ENCODE assay signal across 17 cellular contexts in genomic region chrX:48278958-48279357, GRCh38. TPM values are rescaled to one million over a fixed set of nuclear protein-coding genes. Genes with fewer than 3 reads are reported as not detected.
DNase-seq lines count a peak whose midpoint lies in the region; ATAC-seq and TF ChIP-seq lines count a peak whose summit lies in the region.
"Had no signal": no experiment of that assay in that cellular context is flagged by ENCODE, and none has a peak within 500 bp of the region (broad histone marks: within the 10 kb centered on the region; RNA-seq: fewer than 3 reads in every experiment).

No MANE protein-coding gene starts in this region.

- H3K27ac ChIP-seq in HCT116 (ENCODE audit: low read depth, low read length) = no peak overlapping the region
- H3K27ac ChIP-seq in mesendoderm (ENCODE audit: low read depth, low read length) = no peak overlapping the region
- H3K27ac ChIP-seq in brain microvascular endothelial cell = no peak overlapping the region
- H3K27ac ChIP-seq: breast epithelium, PC-9, transverse colon had no signal

- H3K18ac ChIP-seq in mesendoderm (ENCODE audit: low read length) = no peak overlapping the region

- no peak overlapping the region for H4K5ac ChIP-seq in mesendoderm (ENCODE audit: low read length)

- H3K4me1 ChIP-seq in HCT116 (ENCODE audit: control insufficient read depth in 1 of 2, insufficient read depth in 2 of 2, low read length in 2 of 2) (no peaks in the 10 kb centered on the region), mesendoderm (ENCODE audit: control insufficient read depth, low read depth, low read length) (no peaks in the 10 kb centered on the region)
- H3K4me1 ChIP-seq: breast epithelium, transverse colon had no signal

- no peak overlapping the region for H2BK5ac ChIP-seq in mesendoderm (ENCODE audit: low read length)

- no peaks in the 10 kb centered on the region for H4K20me1 ChIP-seq in HCT116 (ENCODE audit: insufficient read depth)

- H3K4me2 ChIP-seq in HCT116 (ENCODE audit: low read length) = no peak overlapping the region
- no peak overlapping the region for H3K4me2 ChIP-seq in mesendoderm (ENCODE audit: low read length)
- H3K4me2 ChIP-seq: PC-9 had no signal

- POLR2A ChIA-PET in HCT116 (lab: Charles Lee) = no interaction called here

- H3K27me3 ChIP-seq in HCT116 (ENCODE audit: insufficient read depth, low read length) (no peaks in the 10 kb centered on the region), mesendoderm (ENCODE audit: insufficient read depth, low read length, poor library complexity) (no peaks in the 10 kb centered on the region), brain microvascular endothelial cell (replicated peaks) (no peaks in the 10 kb centered on the region)
- H3K27me3 ChIP-seq: transverse colon had no signal

- no peaks in the 10 kb centered on the region for H3K9me2 ChIP-seq in HCT116 (ENCODE audit: insufficient read depth)

- intact Hi-C loops in HCT116 (cut with micrococcal nuclease) = no loop called here

- no TSS peak for BruUV-seq in HCT116 (replicated peaks; lab: Mats Ljungman, UMichigan)

- H3K9me3 ChIP-seq in HCT116 (ENCODE audit: control insufficient read depth in 1 of 2, insufficient read depth in 1 of 2, low read depth in 1 of 2, low read length in 2 of 2) = no peaks in the 10 kb centered on the region
- H3K9me3 ChIP-seq: breast epithelium, transverse colon had no signal

- no peak overlapping the region for H2AFZ ChIP-seq in HCT116 (ENCODE audit: low read depth, low read length, poor library complexity, severe bottlenecking)
- H2AFZ ChIP-seq: PC-9 had no signal

- in situ Hi-C loops in SK-MEL-5 (cut with HindIII; ENCODE audit: low pct_unique_long_range_greater_than_20kb, low sequenced_read_pairs) (no loop called here), brain microvascular endothelial cell (cut with HindIII; ENCODE audit: low pct_ligation_motif_present, low sequenced_read_pairs) (no loop called here)

- no peak for TF ChIP-seq RAD21 in HCT116 (IDR thresholded peaks at IDR 0.05; ENCODE audit: low read depth)

- no peaks in the 10 kb centered on the region for H3K79me1 ChIP-seq in mesendoderm (ENCODE audit: low read length)

- TF ChIP-seq CTCF in HCT116 (IDR thresholded peaks at IDR 0.05 in 2 of 3, conservative IDR thresholded peaks at IDR 0.05 in 1 of 3; ENCODE audit: borderline replicate concordance in 1 of 3, insufficient read depth in 1 of 3, low read depth in 2 of 3, low read length in 2 of 3) (no peak), brain microvascular endothelial cell (IDR thresholded peaks at IDR 0.05; ENCODE audit: low read depth, low read length, missing control alignments) (no peak)

- H3K4me3 ChIP-seq in HCT116 (replicated peaks in 1 of 2; ENCODE audit: low read depth in 1 of 2, low read length in 2 of 2) (no peak overlapping the region), mesendoderm (ENCODE audit: low read length) (no peak overlapping the region), brain microvascular endothelial cell (ENCODE audit: low read depth, low read length) (no peak overlapping the region)
- H3K4me3 ChIP-seq: lung, PC-9, transverse colon had no signal

- WGBS in mesendoderm (ENCODE audit: extremely low coverage, insufficient coverage, low lambda C conversion rate) = no CpG with 5 or more reads among the region's 9 CpGs

- no peak overlapping the region for H3K4ac ChIP-seq in mesendoderm (ENCODE audit: low read depth, low read length)

- H3K56ac ChIP-seq in mesendoderm (ENCODE audit: low read length) = no peak overlapping the region

- TF ChIP-seq POLR2A in HCT116 (IDR thresholded peaks at IDR 0.05; ENCODE audit: borderline replicate concordance, extremely low read depth, insufficient read depth, insufficient read length) = no peak

- H3K23ac ChIP-seq in mesendoderm (ENCODE audit: low read length) = no peak overlapping the region

- H2AK5ac ChIP-seq in mesendoderm (ENCODE audit: low read length) = no peak overlapping the region

- RAD21 ChIA-PET in HCT116 (lab: Charles Lee; ENCODE audit: low non-redundant PET in 1 of 2, low total read pairs in 2 of 2, uncharacterized antibody in 2 of 2, unreplicated experiment in 2 of 2) = no interaction called here

- no peaks in the 10 kb centered on the region for H3K79me2 ChIP-seq in HCT116 (ENCODE audit: insufficient read depth, low read length)
- H3K79me2 ChIP-seq in mesendoderm (ENCODE audit: control insufficient read depth, insufficient read depth, low read length) = no peaks in the 10 kb centered on the region

- no peak overlapping the region for H4K8ac ChIP-seq in mesendoderm (ENCODE audit: low read depth, low read length)

- no peak for ATAC-seq in HCT116

- H3K9ac ChIP-seq in HCT116 (ENCODE audit: low read length) (no peak overlapping the region), mesendoderm (ENCODE audit: low read length) (no peak overlapping the region)

- CTCF ChIA-PET in HCT116 (lab: Charles Lee) = no interaction called here

- DNase-seq in NCI-H1417 (lab: John Stamatoyannopoulos, UW) (peak in 2 of 3 experiments; percentile 1 to 15), NCI-H1417 treated with DMSO at 0.1 percent for 48 hours (lab: John Stamatoyannopoulos, UW) (no peak), HCT116 (ENCODE audit: low read depth, low spot score) (peak; percentile 4), SK-MEL-5 (ENCODE audit: low read depth, low spot score) (peak; percentile 37), mesendoderm (peak; percentile 13), NCI-H526 treated with DMSO at 0.1 percent for 48 hours (lab: John Stamatoyannopoulos, UW) (no peak), brain microvascular endothelial cell (no peak), globus pallidus (ENCODE audit: low spot score) (no peak)
- DNase-seq: 8988T, hippocampal formation, NCI-H2081, PC-9, transverse colon had no signal

- H2BK15ac ChIP-seq in mesendoderm (replicated peaks; ENCODE audit: low read depth) = no peak overlapping the region

- H3K36me3 ChIP-seq in HCT116 (ENCODE audit: control insufficient read depth in 1 of 2, insufficient read depth in 2 of 2, low read length in 2 of 2) (no peaks in the 10 kb centered on the region), mesendoderm (ENCODE audit: control insufficient read depth, insufficient read depth, low read length) (no peaks in the 10 kb centered on the region), brain microvascular endothelial cell (replicated peaks) (no peaks in the 10 kb centered on the region)
- H3K36me3 ChIP-seq: breast epithelium, transverse colon had no signal

- H2BK120ac ChIP-seq in mesendoderm (ENCODE audit: low read depth, low read length) = no peak overlapping the region

TF ChIP-seq in HCT116, 20 proteins besides CTCF, POLR2A, EP300 and RAD21:
- TF ChIP-seq CEBPB (IDR thresholded peaks at IDR 0.05; ENCODE audit: low read depth) (peak; percentile 32; the same call in 1 of the 2 replicates), POLR2AphosphoS5 (IDR thresholded peaks at IDR 0.05; ENCODE audit: low read depth, low read length) (no peak)

RNA-seq across cellular contexts. Expression of gene SSX1, which starts 23.8 kb away (rescaled TPM):
- total RNA-seq in HCT116 (2021; ENCODE audit: unreplicated experiment) = not detected
- 0.04 and 0.05 TPM in 2 replicates for polyA plus RNA-seq in HCT116 (2012)
- total RNA-seq in SK-MEL-5 (2014; rRNA removed; shearing (Covaris generic)) = 0.93 and 1.0 TPM in 2 replicates
- polyA plus RNA-seq in SK-MEL-5 (2015; cell fraction: cytosol; rRNA removed) = 1.3 and 1.8 TPM in 2 replicates
- polyA plus RNA-seq in SK-MEL-5 (2015; cell fraction: nucleus; rRNA removed) = 0.15 and 0.23 TPM in 2 replicates
- polyA plus RNA-seq in mesendoderm (2013, experiment 1 of 2) = 0.06 TPM
- 0.07 TPM for polyA plus RNA-seq in mesendoderm (2013, experiment 2 of 2)
- total RNA-seq: breast epithelium; lung; PC-9; T-helper 2 cell treated with Interferon-gamma antibody and Interleukin-4, amounts not matched to agents 100 ng/mL and 5 ng/mL, for 36 hours; transverse colon had no signal
- polyA plus RNA-seq: IgD-negative memory B cell, lung had no signal

Comparison
In these comparisons a context has a peak if more than half of its experiments do, and no peak if none do; other contexts are left out.
1. DNase-seq: peak in NCI-H1417 (2 of 3), HCT116 (single experiment), SK-MEL-5 (single experiment) and mesendoderm (single experiment); none in NCI-H1417 treated with DMSO at 0.1 percent for 48 hours (single experiment), NCI-H526 treated with DMSO at 0.1 percent for 48 hours (single experiment), brain microvascular endothelial cell (single experiment) and globus pallidus (single experiment).